ENCODE assay signal across 22 cellular contexts in genomic region chr12:120914794-120915193, GRCh38. TPM values are rescaled to one million over a fixed set of nuclear protein-coding genes. Genes with fewer than 3 reads are reported as not detected.
A peak's percentile ranks its signal among the peaks of the same experiment; 100 is the strongest.
DNase-seq lines count a peak whose midpoint lies in the region; ATAC-seq and TF ChIP-seq lines count a peak whose summit lies in the region.
"Had no signal": no experiment of that assay in that cellular context is flagged by ENCODE, and none has a peak within 500 bp of the region (broad histone marks: within the 10 kb centered on the region; RNA-seq: fewer than 3 reads in every experiment).

No MANE protein-coding gene starts in this region.

- H3K4me1 ChIP-seq in mammary epithelial cell (ENCODE audit: insufficient read depth, low read length), result peaks cover 4% of the 10 kb centered on the region
- no peaks in the 10 kb centered on the region for H3K4me1 ChIP-seq in trophoblast cell (ENCODE audit: control insufficient read depth in 1 of 2, insufficient read depth in 2 of 2, low read length in 2 of 2)
- H3K4me1 ChIP-seq: A549, SJCRH30 had no signal

- H3K9me3 ChIP-seq in mammary epithelial cell (replicated peaks; ENCODE audit: insufficient read depth, low read length) (peaks cover 6% of the 10 kb centered on the region), trophoblast cell (ENCODE audit: insufficient read depth, low read depth, low read length) (no peaks in the 10 kb centered on the region)
- H3K9me3 ChIP-seq: SJCRH30 had no signal

- no peak overlapping the region for H3K27ac Mint-ChIP-seq in mesothelial cell of epicardium
- H3K27ac Mint-ChIP-seq: B cell had no signal

- no peak overlapping the region for H3K14ac ChIP-seq in trophoblast cell (ENCODE audit: low read length)

- H3K4me3 ChIP-seq in mammary epithelial cell (replicated peaks in 1 of 3; ENCODE audit: insufficient read depth in 1 of 3, low read depth in 2 of 3, low read length in 3 of 3) (no peak overlapping the region), trophoblast cell (ENCODE audit: low read depth, low read length) (no peak overlapping the region)
- H3K4me3 ChIP-seq: A549, MG63, SJCRH30 had no signal

- H3K9ac ChIP-seq in mammary epithelial cell (ENCODE audit: insufficient read depth, low read length) (no peak overlapping the region), trophoblast cell (ENCODE audit: low read length) (peak overlapping the region; percentile 46)

- H3K27me3 ChIP-seq in mammary epithelial cell (ENCODE audit: insufficient read depth, low read length) (no peaks in the 10 kb centered on the region), trophoblast cell (ENCODE audit: insufficient read depth, low read length) (no peaks in the 10 kb centered on the region)
- H3K27me3 ChIP-seq: MG63, SJCRH30 had no signal

- peak; percentile 97 for DNase-seq in HPDE6-E6E7 (ENCODE audit: extremely low spot score)
- peak; percentile 98 for DNase-seq in mammary epithelial cell
- peak; percentile 77 to 85 for DNase-seq in trophoblast cell
- DNase-seq in mesothelial cell of epicardium (ENCODE audit: low spot score in 2 of 2, unreplicated experiment in 2 of 2), result no peak
- no peak for DNase-seq in activated CD4-positive, CD25-positive, alpha-beta regulatory T cell (lab: John Stamatoyannopoulos, UW)
- DNase-seq: DMS53; GF-D8; Karpas-422; MG63; NCI-H1417; NCI-H187 treated with DMSO at 0.1 percent for 48 hours; NCI-H226; NCI-H510A treated with DMSO at 0.1 percent for 48 hours; NCI-H774; NK-92 treated with Interleukin-12 subunit alpha and Interleukin-12 subunit beta, amount 100 ng/mL, for 24 hours; SJCRH30 had no signal

- no peak overlapping the region for H3K4ac ChIP-seq in trophoblast cell (ENCODE audit: low read depth, low read length)

- H3K9me3 Mint-ChIP-seq in mesothelial cell of epicardium, result peaks cover 14% of the 10 kb centered on the region

- H3K36me3 ChIP-seq in mammary epithelial cell (ENCODE audit: insufficient read depth, low read length), result no peaks in the 10 kb centered on the region
- no peaks in the 10 kb centered on the region for H3K36me3 ChIP-seq in trophoblast cell (ENCODE audit: control insufficient read depth in 1 of 2, insufficient read depth in 2 of 2, low read length in 2 of 2)
- H3K36me3 ChIP-seq: MG63, SJCRH30 had no signal

- H3K18ac ChIP-seq in trophoblast cell (ENCODE audit: low read length), result no peak overlapping the region

- H3K4me1 Mint-ChIP-seq in mesothelial cell of epicardium, result no peaks in the 10 kb centered on the region
- H3K4me1 Mint-ChIP-seq: B cell, CD14-positive monocyte had no signal

- no peak overlapping the region for H3K4me3 Mint-ChIP-seq in mesothelial cell of epicardium
- H3K4me3 Mint-ChIP-seq: B cell, CD14-positive monocyte had no signal

- H3K27me3 Mint-ChIP-seq in mesothelial cell of epicardium (ENCODE audit: low read depth), result no peaks in the 10 kb centered on the region
- H3K27me3 Mint-ChIP-seq: B cell had no signal

- intact Hi-C loops in mammary epithelial cell (cut with micrococcal nuclease), result no loop called here

- H3K27ac ChIP-seq in mammary epithelial cell (ENCODE audit: insufficient read depth, low read depth, low read length) (peak overlapping the region; percentile 32), trophoblast cell (ENCODE audit: low read depth, low read length) (no peak overlapping the region)
- H3K27ac ChIP-seq: A549, SJCRH30 had no signal

- H2BK5ac ChIP-seq in trophoblast cell (ENCODE audit: low read depth, low read length, poor library complexity), result no peak overlapping the region

- no TSS peak for BruUV-seq in mammary epithelial cell (replicated peaks; lab: Mats Ljungman, UMichigan)

- no peak overlapping the region for H2AFZ ChIP-seq in mammary epithelial cell (ENCODE audit: low read depth, low read length)
- no peak overlapping the region for H2AFZ ChIP-seq in trophoblast cell (ENCODE audit: insufficient read depth, low read length, poor library complexity)

- no peak overlapping the region for H2BK12ac ChIP-seq in trophoblast cell (ENCODE audit: low read length)

- CTCF ChIA-PET in mammary epithelial cell (lab: Charles Lee; ENCODE audit: low non-redundant PET), result no interaction called here

- no peak overlapping the region for H2AK5ac ChIP-seq in trophoblast cell (ENCODE audit: low read length)

- H3K36me3 Mint-ChIP-seq in mesothelial cell of epicardium, result no peaks in the 10 kb centered on the region

- WGBS in mammary epithelial cell (ENCODE audit: low coverage, missing lambda C conversion rate), result 0% methylated on average over 7 of the region's 7 CpGs
- no CpG with 5 or more reads among the region's 7 CpGs for WGBS in trophoblast cell (ENCODE audit: extremely low coverage, insufficient coverage, insufficient read length)

- H3K79me2 ChIP-seq in mammary epithelial cell (ENCODE audit: insufficient read depth, low read length) (no peaks in the 10 kb centered on the region), trophoblast cell (ENCODE audit: control insufficient read depth, insufficient read depth, low read length, poor library complexity) (no peaks in the 10 kb centered on the region)

- peak; percentile 98 for ATAC-seq in esophagus mucosa
- no peak for ATAC-seq in HG02938 (IDR thresholded peaks at IDR 0.05; ENCODE audit: unreplicated experiment)
- ATAC-seq: A549, Panc1 had no signal

- no peak for TF ChIP-seq CTCF in mammary epithelial cell (conservative IDR thresholded peaks at IDR 0.05 in 1 of 2, IDR thresholded peaks at IDR 0.05 in 1 of 2; ENCODE audit: extremely low read depth in 1 of 2, insufficient read depth in 1 of 2, low read depth in 1 of 2, low read length in 2 of 2)
- no peak for TF ChIP-seq CTCF in mesothelial cell of epicardium (IDR thresholded peaks at IDR 0.05; ENCODE audit: unreplicated experiment)

- H3K4me2 ChIP-seq in mammary epithelial cell (ENCODE audit: insufficient read depth, low read depth, low read length) (no peak overlapping the region), trophoblast cell (ENCODE audit: low read length) (no peak overlapping the region)
- H3K4me2 ChIP-seq: A549 had no signal

- no peak overlapping the region for H3K23ac ChIP-seq in trophoblast cell (ENCODE audit: low read length)

- no peaks in the 10 kb centered on the region for H4K20me1 ChIP-seq in mammary epithelial cell (ENCODE audit: insufficient read depth, low read length)

- no peaks in the 10 kb centered on the region for H3K79me1 ChIP-seq in trophoblast cell (ENCODE audit: low read length)

- no peak overlapping the region for H4K91ac ChIP-seq in trophoblast cell (ENCODE audit: low read depth, low read length)

- H2BK120ac ChIP-seq in trophoblast cell (ENCODE audit: insufficient read depth, low read length, poor library complexity), result no peak overlapping the region

- no peak overlapping the region for H4K8ac ChIP-seq in trophoblast cell (ENCODE audit: low read depth, low read length)

- in situ Hi-C loops in mammary epithelial cell (cut with MboI; ENCODE audit: low sequenced_read_pairs in 2 of 2), result no loop called here

- dilution Hi-C loops in mammary epithelial cell (cut with HindIII; ENCODE audit: low sequenced_read_pairs), result no loop called here

- no peak overlapping the region for H4K12ac ChIP-seq in trophoblast cell (ENCODE audit: low read depth, low read length)

RNA-seq across cellular contexts. Expression of gene SPPL3, which starts 10.6 kb away (rescaled TPM):
- total RNA-seq in mammary epithelial cell (10 to 100 TPM; 11.2 to 54.1 TPM), esophagus mucosa (85.8 TPM), mesothelial cell of epicardium (75.6 to 83.4 TPM (median 79.8 TPM) in 3 replicates)
- 18.7 TPM for polyA plus RNA-seq in mammary epithelial cell
- 69.0 TPM for polyA minus RNA-seq in mammary epithelial cell
- 56.6 and 57.3 TPM in 2 replicates for polyA plus RNA-seq in trophoblast cell (2013)

Comparison
In these comparisons a context has a peak if more than half of its experiments do, and no peak if none do; other contexts are left out.
1. DNase-seq: peak in HPDE6-E6E7 (single experiment), mammary epithelial cell (single experiment) and trophoblast cell (2 of 2); none in mesothelial cell of epicardium (0 of 2) and activated CD4-positive, CD25-positive, alpha-beta regulatory T cell (0 of 4).